ENCODE assay signal across 19 cellular contexts in the genomic region with DNA sequence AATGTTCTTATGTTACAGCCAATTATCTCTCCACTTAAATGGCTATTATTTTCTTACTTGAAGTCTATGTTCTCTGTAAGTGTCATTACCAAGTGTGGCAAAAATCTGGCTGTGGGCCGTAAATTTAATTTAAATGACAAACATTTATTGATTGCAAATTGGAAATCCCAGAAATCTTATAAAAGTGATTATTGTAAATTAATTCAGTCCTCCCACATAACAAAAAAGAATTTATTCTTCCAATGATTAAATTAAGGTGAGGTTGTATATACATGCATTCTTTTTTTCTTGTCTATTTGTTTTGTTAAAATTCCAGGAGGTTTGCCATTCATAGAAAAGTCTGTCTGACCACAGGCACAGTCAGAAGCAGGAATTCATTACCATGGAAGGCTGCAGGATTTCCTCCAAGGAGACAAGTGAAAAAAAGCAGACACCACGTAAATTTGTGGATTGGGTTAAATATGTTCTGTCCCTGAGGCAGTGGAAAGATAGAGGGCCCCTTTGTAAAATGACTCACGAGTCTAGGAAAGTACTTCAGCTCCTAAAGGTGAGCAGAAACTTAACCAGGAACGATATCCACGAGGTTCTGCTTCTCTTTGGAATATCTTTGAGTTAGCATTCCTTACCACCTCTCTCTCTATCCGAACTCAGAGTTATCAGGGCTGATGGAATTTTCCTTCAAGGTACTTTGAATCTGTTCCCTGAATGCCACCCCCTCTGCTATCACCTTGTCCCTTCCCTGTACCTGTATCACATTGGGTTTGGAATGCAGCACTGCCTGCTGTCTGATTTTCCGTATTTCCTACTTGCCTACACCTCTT. TPM values are rescaled to one million over a fixed set of nuclear protein-coding genes. Genes with fewer than 3 reads are reported as not detected.
DNase-seq lines count a peak whose midpoint lies in the region; ATAC-seq, FAIRE-seq and TF ChIP-seq lines count a peak whose summit lies in the region.
"Had no signal": no experiment of that assay in that cellular context is flagged by ENCODE, and none has a peak within 500 bp of the region (broad histone marks: within the 10 kb centered on the region; RNA-seq: fewer than 3 reads in every experiment).

No MANE protein-coding gene starts in this region.

- no peak overlapping the region for H3K4me3 ChIP-seq in sigmoid colon

- no peak overlapping the region for H3K9ac ChIP-seq in H9 (ENCODE audit: extremely low read depth, insufficient read length, low read length)
- H3K9ac ChIP-seq: KMS-11 had no signal

- H3K79me2 ChIP-seq in H9 (ENCODE audit: insufficient read depth, low read length): no peaks in the 10 kb centered on the region

- H2BK15ac ChIP-seq in H9 (ENCODE audit: low read depth, low read length): no peak overlapping the region

- no peak overlapping the region for H3K4ac ChIP-seq in H9 (ENCODE audit: low read depth, low read length)

- FAIRE-seq in frontal cortex (lab: Jason Lieb, UNC): no peak
- FAIRE-seq: GM19239 had no signal

- TF ChIP-seq POLR2A in sigmoid colon (IDR thresholded peaks at IDR 0.05): no peak

- H3K56ac ChIP-seq in H9 (ENCODE audit: insufficient read length, low read depth, low read length): no peak overlapping the region

- H3K4me1 ChIP-seq in H9 (ENCODE audit: insufficient read depth, low read length) (peaks cover 19% of the 10 kb centered on the region), sigmoid colon (peaks cover 0 to 68% (median 51%) of the 10 kb centered on the region in 4 donors)

- H2BK12ac ChIP-seq in H9 (ENCODE audit: insufficient read length, low read depth, low read length): no peak overlapping the region

- H3K4me2 ChIP-seq in H9 (ENCODE audit: insufficient read depth, insufficient read length, low read length): no peak overlapping the region
- H3K4me2 ChIP-seq: KMS-11 had no signal

- DNase-seq in H9 (no peak), T1000 (lab: John Stamatoyannopoulos, UW) (peak; percentile 30), iPS DF 4.7 (ENCODE audit: extremely low read depth, low spot score) (peak; percentile 38), sigmoid colon (no peak), frontal cortex (ENCODE audit: low spot score in 2 of 2) (no peak), UCSD-AML1 (lab: John Stamatoyannopoulos, UW; ENCODE audit: unreplicated experiment) (no peak)
- DNase-seq: activated CD4-positive, alpha-beta memory T cell treated with anti-CD3 and anti-CD28 coated beads, Interleukin-2, amount 10 ng/mL, durations not matched to agents 7 days and 5 days; anterior cingulate cortex; naive thymus-derived CD4-positive, alpha-beta T cell; NCI-H1694; SHP77 treated with DMSO at 0.1 percent for 48 hours; stimulated activated CD4-positive, alpha-beta T cell treated with anti-CD3 and anti-CD28 coated beads, Interleukin-4, amount 100 ng/mL, for 1 hour had no signal

- TF ChIP-seq CTCF in H9 (conservative IDR thresholded peaks at IDR 0.05) (no peak), sigmoid colon (IDR thresholded peaks at IDR 0.05) (no peak)

- H3K18ac ChIP-seq in H9 (ENCODE audit: insufficient read length, low read depth, low read length): no peak overlapping the region

- H3K9me3 ChIP-seq in H9 (ENCODE audit: control insufficient read depth, low read depth, low read length) (no peaks in the 10 kb centered on the region), sigmoid colon (no peaks in the 10 kb centered on the region)

- no peak overlapping the region for H2AFZ ChIP-seq in H9 (ENCODE audit: low read length)

- H3K79me1 ChIP-seq in H9 (ENCODE audit: insufficient read depth, low read depth, low read length, poor library complexity, severe bottlenecking): no peaks in the 10 kb centered on the region

- no peaks in the 10 kb centered on the region for H3K36me3 ChIP-seq in sigmoid colon

- no peak overlapping the region for H4K5ac ChIP-seq in H9 (ENCODE audit: insufficient read length, low read depth, low read length)

- peak overlapping the region in 2 of 3 experiments; percentile 38 to 73; a peak in 4 of 7 replicates for H3K27ac Mint-ChIP-seq in H9
- H3K27ac Mint-ChIP-seq: activated CD4-positive, alpha-beta memory T cell treated with anti-CD3 and anti-CD28 coated beads, Interleukin-2, amount 10 ng/mL, durations not matched to agents 7 days and 5 days; activated T-helper 17 cell treated with anti-CD3 and anti-CD28 coated beads, Interleukin-2, amount 50 U/mL, for 72 hours; naive thymus-derived CD4-positive, alpha-beta T cell; stimulated activated effector memory CD8-positive, alpha-beta T cell treated with anti-CD3 and anti-CD28 coated beads, Interleukin-12 subunit alpha, Interleukin-12 subunit beta, amount 100 ng/mL, for 72 hours had no signal

- no peaks in the 10 kb centered on the region for H3K9me3 Mint-ChIP-seq in H9
- H3K9me3 Mint-ChIP-seq: activated CD4-positive, alpha-beta memory T cell treated with anti-CD3 and anti-CD28 coated beads, Interleukin-2, amount 10 ng/mL, durations not matched to agents 7 days and 5 days; activated T-helper 17 cell treated with anti-CD3 and anti-CD28 coated beads, Interleukin-2, amount 50 U/mL, for 72 hours had no signal

- H3K4me3 Mint-ChIP-seq in H9: no peak overlapping the region
- H3K4me3 Mint-ChIP-seq: activated CD4-positive, alpha-beta memory T cell treated with anti-CD3 and anti-CD28 coated beads, Interleukin-2, amount 10 ng/mL, durations not matched to agents 7 days and 5 days; activated T-helper 17 cell treated with anti-CD3 and anti-CD28 coated beads, Interleukin-2, amount 50 U/mL, for 72 hours; stimulated activated effector memory CD8-positive, alpha-beta T cell treated with anti-CD3 and anti-CD28 coated beads, Interleukin-12 subunit alpha, Interleukin-12 subunit beta, amount 100 ng/mL, for 72 hours had no signal

- WGBS in H9 (ENCODE audit: extremely low coverage, insufficient read length, low lambda C conversion rate): no CpG with 5 or more reads among the region's 7 CpGs
- 33 to 68% methylated on average over 7 of the region's 7 CpGs for WGBS in sigmoid colon, 2 donors

- ATAC-seq in HG03139 (IDR thresholded peaks at IDR 0.05; ENCODE audit: unreplicated experiment) (no peak), HG03378 (IDR thresholded peaks at IDR 0.05; ENCODE audit: unreplicated experiment) (no peak)
- ATAC-seq: activated T-helper 17 cell treated with anti-CD3 and anti-CD28 coated beads, Interleukin-2, amount 50 U/mL, for 72 hours; naive thymus-derived CD4-positive, alpha-beta T cell; stimulated activated effector memory CD8-positive, alpha-beta T cell treated with anti-CD3 and anti-CD28 coated beads, Interleukin-12 subunit alpha, Interleukin-12 subunit beta, amount 100 ng/mL, for 72 hours had no signal

- H3K36me3 Mint-ChIP-seq in H9 (ENCODE audit: insufficient read depth in 1 of 3, low read depth in 3 of 3): no peaks in the 10 kb centered on the region
- H3K36me3 Mint-ChIP-seq: naive thymus-derived CD4-positive, alpha-beta T cell; stimulated activated effector memory CD8-positive, alpha-beta T cell treated with anti-CD3 and anti-CD28 coated beads, Interleukin-12 subunit alpha, Interleukin-12 subunit beta, amount 100 ng/mL, for 72 hours had no signal

- H4K20me1 ChIP-seq in H9 (ENCODE audit: control insufficient read depth, insufficient read depth, insufficient read length): no peaks in the 10 kb centered on the region

- H3K4me1 Mint-ChIP-seq in H9: peaks cover 28 to 58% of the 10 kb centered on the region in 2 experiments
- H3K4me1 Mint-ChIP-seq: activated CD4-positive, alpha-beta memory T cell treated with anti-CD3 and anti-CD28 coated beads, Interleukin-2, amount 10 ng/mL, durations not matched to agents 7 days and 5 days; activated T-helper 17 cell treated with anti-CD3 and anti-CD28 coated beads, Interleukin-2, amount 50 U/mL, for 72 hours; naive thymus-derived CD4-positive, alpha-beta T cell; stimulated activated effector memory CD8-positive, alpha-beta T cell treated with anti-CD3 and anti-CD28 coated beads, Interleukin-12 subunit alpha, Interleukin-12 subunit beta, amount 100 ng/mL, for 72 hours had no signal

- peak in 2 of 4 donors; percentile 5 to 73 for TF ChIP-seq EP300 in sigmoid colon (IDR thresholded peaks at IDR 0.05)

- H3K27ac ChIP-seq in H9 (ENCODE audit: insufficient read length, low read depth, low read length): peak overlapping the region; percentile 35
- peak overlapping the region; percentile 48 to 79 (median 68) for H3K27ac ChIP-seq in sigmoid colon
- H3K27ac ChIP-seq: KMS-11 had no signal

- intact Hi-C loops in sigmoid colon (cut with DNase I): no loop called here

- H3K27me3 ChIP-seq in H9 (ENCODE audit: insufficient read depth, low read length) (no peaks in the 10 kb centered on the region), sigmoid colon (no peaks in the 10 kb centered on the region)

- no peak overlapping the region for H4K91ac ChIP-seq in H9 (ENCODE audit: insufficient read length, low read depth, low read length)

- no peak overlapping the region for H3K23ac ChIP-seq in H9 (ENCODE audit: insufficient read length, low read depth, low read length)

- H2AK5ac ChIP-seq in H9 (ENCODE audit: insufficient read length, low read length): no peak overlapping the region

- no peak overlapping the region for H2BK5ac ChIP-seq in H9 (ENCODE audit: insufficient read length, low read length)

- no peak overlapping the region for H3T11ph ChIP-seq in H9 (ENCODE audit: low read length)

- H3K27me3 Mint-ChIP-seq in H9 (ENCODE audit: low read depth): no peaks in the 10 kb centered on the region
- H3K27me3 Mint-ChIP-seq: activated CD4-positive, alpha-beta memory T cell treated with anti-CD3 and anti-CD28 coated beads, Interleukin-2, amount 10 ng/mL, durations not matched to agents 7 days and 5 days; activated T-helper 17 cell treated with anti-CD3 and anti-CD28 coated beads, Interleukin-2, amount 50 U/mL, for 72 hours had no signal

- no peak overlapping the region for H4K8ac ChIP-seq in H9 (replicated peaks; ENCODE audit: insufficient read length, low read depth, low read length)

- no peaks in the 10 kb centered on the region for H3K23me2 ChIP-seq in H9 (ENCODE audit: insufficient read length, low read depth, low read length, poor library complexity, severe bottlenecking)

- no peak overlapping the region for H2BK20ac ChIP-seq in H9 (ENCODE audit: low read depth, low read length, poor library complexity, severe bottlenecking)

- peak overlapping the region; percentile 1; the same call in 1 of the 2 replicates for H3K14ac ChIP-seq in H9 (ENCODE audit: insufficient read depth, low read length)

- H2BK120ac ChIP-seq in H9 (ENCODE audit: low read depth, low read length, poor library complexity, severe bottlenecking): no peak overlapping the region

RNA-seq across cellular contexts. Expression of gene PPARGC1A, which starts 10.7 kb away (rescaled TPM):
- total RNA-seq in H9 (2021) (1.2 and 1.7 TPM in 2 replicates), sigmoid colon (1 to 10 TPM; 2.0 to 4.7 (median 3.8) TPM), frontal cortex (4.5 TPM)
- 1 to 10 TPM; 6.2 to 8.6 (median 7.2) TPM for polyA plus RNA-seq in sigmoid colon
- total RNA-seq: activated CD4-positive, alpha-beta memory T cell treated with anti-CD3 and anti-CD28 coated beads, Interleukin-2, amount 10 ng/mL, durations not matched to agents 7 days and 5 days; activated T-helper 17 cell treated with anti-CD3 and anti-CD28 coated beads, Interleukin-2, amount 50 U/mL, for 72 hours; G401; naive thymus-derived CD4-positive, alpha-beta T cell had no signal
- polyA plus RNA-seq: naive thymus-derived CD4-positive, alpha-beta T cell had no signal

Comparison
In these comparisons a context has a peak if more than half of its experiments do, and no peak if none do; other contexts are left out.
1. DNase-seq: peak in T1000 (single experiment) and iPS DF 4.7 (single experiment); none in H9 (single experiment), sigmoid colon (single experiment), frontal cortex (0 of 2) and UCSD-AML1 (single experiment).